In the genomic region with DNA sequence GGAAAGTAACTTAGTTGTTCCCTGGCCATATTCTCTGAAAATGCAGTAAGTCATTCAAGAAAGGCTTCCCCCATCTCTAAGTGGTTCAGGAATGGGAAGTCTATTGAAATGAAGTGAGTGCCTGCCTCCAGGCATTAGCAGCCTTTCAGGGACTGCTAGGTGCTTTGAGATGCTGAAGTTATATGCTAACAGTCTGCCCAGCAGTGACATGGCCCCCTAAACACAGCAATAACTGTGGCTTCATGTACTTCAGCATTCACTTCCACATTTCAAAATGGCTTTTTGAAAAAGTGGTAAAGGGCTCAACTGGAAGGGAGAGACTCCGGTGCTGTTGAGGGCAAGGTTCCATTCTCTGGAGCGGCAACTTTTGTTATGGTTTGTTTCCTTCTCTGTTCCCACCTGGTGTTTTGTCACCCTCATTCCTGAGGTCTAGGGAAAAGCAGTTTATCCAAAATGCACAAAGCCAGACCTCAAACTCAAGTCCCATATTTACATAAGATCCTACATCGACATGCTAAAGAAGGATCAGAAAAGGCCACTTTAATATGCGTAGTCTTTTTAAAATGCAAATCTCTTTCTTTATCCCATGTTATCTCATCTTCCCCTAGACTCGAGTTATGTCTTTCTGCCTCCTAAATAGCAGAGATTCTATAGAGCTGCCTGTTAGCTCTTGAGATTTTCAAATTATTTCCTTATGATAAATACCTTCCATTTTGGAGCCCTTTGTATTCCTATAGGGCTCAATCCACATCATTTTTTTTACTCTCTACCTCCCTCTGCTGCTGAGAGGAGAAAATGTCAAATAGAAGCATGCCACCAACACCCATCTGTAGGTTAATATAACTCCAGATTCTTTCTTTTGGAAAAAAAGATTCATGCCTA, we compare ENCODE assay signal across 1 cellular context.
TF ChIP-seq lines count a peak whose summit lies in the region.

No MANE protein-coding gene starts in this region.

TF ChIP-seq in IMR-90, 13 proteins besides CTCF, POLR2A, EP300 and RAD21:
- TF ChIP-seq MAFK (IDR thresholded peaks at IDR 0.05; ENCODE audit: low read depth, low read length) = no peak
- peak; percentile 70 for TF ChIP-seq SMC3 (IDR thresholded peaks at IDR 0.05; ENCODE audit: low read depth, low read length)
